ENCODE assay signal across 1 cellular context in genomic region chr7:16958724-16959123, GRCh38.
TF ChIP-seq lines count a peak whose summit lies in the region.

No MANE protein-coding gene starts in this region.

TF ChIP-seq in HepG2, 621 proteins besides CTCF, POLR2A, EP300 and RAD21 (continued from another document):
- no peak for TF ChIP-seq ZNF710 (CRISPR knock-in tag; IDR thresholded peaks at IDR 0.05; ENCODE audit: borderline replicate concordance)
- no peak for TF ChIP-seq HIC2 (CRISPR knock-in tag; IDR thresholded peaks at IDR 0.05; ENCODE audit: low read depth)
- TF ChIP-seq, protein P1, sequence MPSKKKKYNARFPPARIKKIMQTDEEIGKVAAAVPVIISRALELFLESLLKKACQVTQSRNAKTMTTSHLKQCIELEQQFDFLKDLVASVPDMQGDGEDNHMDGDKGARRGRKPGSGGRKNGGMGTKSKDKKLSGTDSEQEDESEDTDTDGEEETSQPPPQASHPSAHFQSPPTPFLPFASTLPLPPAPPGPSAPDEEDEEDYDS (CRISPR knock-in tag; IDR thresholded peaks at IDR 0.05): no peak
- TF ChIP-seq TERF1 (CRISPR knock-in tag; IDR thresholded peaks at IDR 0.05): no peak
- TF ChIP-seq MIXL1 (CRISPR knock-in tag; IDR thresholded peaks at IDR 0.05): peak; percentile 53; the same call in 1 of the 2 replicates
- TF ChIP-seq, protein P2, sequence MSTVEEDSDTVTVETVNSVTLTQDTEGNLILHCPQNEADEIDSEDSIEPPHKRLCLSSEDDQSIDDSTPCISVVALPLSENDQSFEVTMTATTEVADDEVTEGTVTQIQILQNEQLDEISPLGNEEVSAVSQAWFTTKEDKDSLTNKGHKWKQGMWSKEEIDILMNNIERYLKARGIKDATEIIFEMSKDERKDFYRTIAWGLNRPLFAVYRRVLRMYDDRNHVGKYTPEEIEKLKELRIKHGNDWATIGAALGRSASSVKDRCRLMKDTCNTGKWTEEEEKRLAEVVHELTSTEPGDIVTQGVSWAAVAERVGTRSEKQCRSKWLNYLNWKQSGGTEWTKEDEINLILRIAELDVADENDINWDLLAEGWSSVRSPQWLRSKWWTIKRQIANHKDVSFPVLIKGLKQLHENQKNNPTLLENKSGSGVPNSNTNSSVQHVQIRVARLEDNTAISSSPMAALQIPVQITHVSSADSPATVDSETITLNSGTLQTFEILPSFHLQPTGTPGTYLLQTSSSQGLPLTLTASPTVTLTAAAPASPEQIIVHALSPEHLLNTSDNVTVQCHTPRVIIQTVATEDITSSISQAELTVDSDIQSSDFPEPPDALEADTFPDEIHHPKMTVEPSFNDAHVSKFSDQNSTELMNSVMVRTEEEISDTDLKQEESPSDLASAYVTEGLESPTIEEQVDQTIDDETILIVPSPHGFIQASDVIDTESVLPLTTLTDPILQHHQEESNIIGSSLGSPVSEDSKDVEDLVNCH (CRISPR knock-in tag; IDR thresholded peaks at IDR 0.05): no peak
- TF ChIP-seq NR2F6 (IDR thresholded peaks at IDR 0.05): no peak
- peak; percentile 44; the same call in 1 of the 2 replicates for TF ChIP-seq NR2F6 (CRISPR knock-in tag; IDR thresholded peaks at IDR 0.05)
- TF ChIP-seq KLF16 (CRISPR knock-in tag; IDR thresholded peaks at IDR 0.05): 0 out of 4 replicates have a peak, but pooled peaks of 1 of the 2 experiments have one; percentile 51
- TF ChIP-seq JUNB (CRISPR knock-in tag; IDR thresholded peaks at IDR 0.05; ENCODE audit: borderline replicate concordance): no peak
- no peak for TF ChIP-seq ZNF776 (CRISPR knock-in tag; IDR thresholded peaks at IDR 0.05)
- no peak for TF ChIP-seq CENPT (CRISPR knock-in tag; IDR thresholded peaks at IDR 0.05; ENCODE audit: low read depth)
- TF ChIP-seq RCOR2 (CRISPR knock-in tag; IDR thresholded peaks at IDR 0.05): peak; percentile 57
- TF ChIP-seq ARNT2 (CRISPR knock-in tag; IDR thresholded peaks at IDR 0.05; ENCODE audit: low read depth): no peak
- TF ChIP-seq, protein P3, sequence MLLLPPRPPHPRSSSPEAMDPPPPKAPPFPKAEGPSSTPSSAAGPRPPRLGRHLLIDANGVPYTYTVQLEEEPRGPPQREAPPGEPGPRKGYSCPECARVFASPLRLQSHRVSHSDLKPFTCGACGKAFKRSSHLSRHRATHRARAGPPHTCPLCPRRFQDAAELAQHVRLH (CRISPR knock-in tag; IDR thresholded peaks at IDR 0.05; ENCODE audit: borderline replicate concordance, low read depth): no peak
- TF ChIP-seq KMT2A (CRISPR knock-in tag; IDR thresholded peaks at IDR 0.05): no peak
- TF ChIP-seq CHCHD3 (CRISPR knock-in tag; IDR thresholded peaks at IDR 0.05): no peak
- TF ChIP-seq SRF (IDR thresholded peaks at IDR 0.05; ENCODE audit: low read depth, low read length): no peak
- TF ChIP-seq SKIL (CRISPR knock-in tag; IDR thresholded peaks at IDR 0.05; ENCODE audit: borderline replicate concordance): no peak
- TF ChIP-seq ZNF30 (CRISPR knock-in tag; IDR thresholded peaks at IDR 0.05): no peak
- TF ChIP-seq, protein P4, sequence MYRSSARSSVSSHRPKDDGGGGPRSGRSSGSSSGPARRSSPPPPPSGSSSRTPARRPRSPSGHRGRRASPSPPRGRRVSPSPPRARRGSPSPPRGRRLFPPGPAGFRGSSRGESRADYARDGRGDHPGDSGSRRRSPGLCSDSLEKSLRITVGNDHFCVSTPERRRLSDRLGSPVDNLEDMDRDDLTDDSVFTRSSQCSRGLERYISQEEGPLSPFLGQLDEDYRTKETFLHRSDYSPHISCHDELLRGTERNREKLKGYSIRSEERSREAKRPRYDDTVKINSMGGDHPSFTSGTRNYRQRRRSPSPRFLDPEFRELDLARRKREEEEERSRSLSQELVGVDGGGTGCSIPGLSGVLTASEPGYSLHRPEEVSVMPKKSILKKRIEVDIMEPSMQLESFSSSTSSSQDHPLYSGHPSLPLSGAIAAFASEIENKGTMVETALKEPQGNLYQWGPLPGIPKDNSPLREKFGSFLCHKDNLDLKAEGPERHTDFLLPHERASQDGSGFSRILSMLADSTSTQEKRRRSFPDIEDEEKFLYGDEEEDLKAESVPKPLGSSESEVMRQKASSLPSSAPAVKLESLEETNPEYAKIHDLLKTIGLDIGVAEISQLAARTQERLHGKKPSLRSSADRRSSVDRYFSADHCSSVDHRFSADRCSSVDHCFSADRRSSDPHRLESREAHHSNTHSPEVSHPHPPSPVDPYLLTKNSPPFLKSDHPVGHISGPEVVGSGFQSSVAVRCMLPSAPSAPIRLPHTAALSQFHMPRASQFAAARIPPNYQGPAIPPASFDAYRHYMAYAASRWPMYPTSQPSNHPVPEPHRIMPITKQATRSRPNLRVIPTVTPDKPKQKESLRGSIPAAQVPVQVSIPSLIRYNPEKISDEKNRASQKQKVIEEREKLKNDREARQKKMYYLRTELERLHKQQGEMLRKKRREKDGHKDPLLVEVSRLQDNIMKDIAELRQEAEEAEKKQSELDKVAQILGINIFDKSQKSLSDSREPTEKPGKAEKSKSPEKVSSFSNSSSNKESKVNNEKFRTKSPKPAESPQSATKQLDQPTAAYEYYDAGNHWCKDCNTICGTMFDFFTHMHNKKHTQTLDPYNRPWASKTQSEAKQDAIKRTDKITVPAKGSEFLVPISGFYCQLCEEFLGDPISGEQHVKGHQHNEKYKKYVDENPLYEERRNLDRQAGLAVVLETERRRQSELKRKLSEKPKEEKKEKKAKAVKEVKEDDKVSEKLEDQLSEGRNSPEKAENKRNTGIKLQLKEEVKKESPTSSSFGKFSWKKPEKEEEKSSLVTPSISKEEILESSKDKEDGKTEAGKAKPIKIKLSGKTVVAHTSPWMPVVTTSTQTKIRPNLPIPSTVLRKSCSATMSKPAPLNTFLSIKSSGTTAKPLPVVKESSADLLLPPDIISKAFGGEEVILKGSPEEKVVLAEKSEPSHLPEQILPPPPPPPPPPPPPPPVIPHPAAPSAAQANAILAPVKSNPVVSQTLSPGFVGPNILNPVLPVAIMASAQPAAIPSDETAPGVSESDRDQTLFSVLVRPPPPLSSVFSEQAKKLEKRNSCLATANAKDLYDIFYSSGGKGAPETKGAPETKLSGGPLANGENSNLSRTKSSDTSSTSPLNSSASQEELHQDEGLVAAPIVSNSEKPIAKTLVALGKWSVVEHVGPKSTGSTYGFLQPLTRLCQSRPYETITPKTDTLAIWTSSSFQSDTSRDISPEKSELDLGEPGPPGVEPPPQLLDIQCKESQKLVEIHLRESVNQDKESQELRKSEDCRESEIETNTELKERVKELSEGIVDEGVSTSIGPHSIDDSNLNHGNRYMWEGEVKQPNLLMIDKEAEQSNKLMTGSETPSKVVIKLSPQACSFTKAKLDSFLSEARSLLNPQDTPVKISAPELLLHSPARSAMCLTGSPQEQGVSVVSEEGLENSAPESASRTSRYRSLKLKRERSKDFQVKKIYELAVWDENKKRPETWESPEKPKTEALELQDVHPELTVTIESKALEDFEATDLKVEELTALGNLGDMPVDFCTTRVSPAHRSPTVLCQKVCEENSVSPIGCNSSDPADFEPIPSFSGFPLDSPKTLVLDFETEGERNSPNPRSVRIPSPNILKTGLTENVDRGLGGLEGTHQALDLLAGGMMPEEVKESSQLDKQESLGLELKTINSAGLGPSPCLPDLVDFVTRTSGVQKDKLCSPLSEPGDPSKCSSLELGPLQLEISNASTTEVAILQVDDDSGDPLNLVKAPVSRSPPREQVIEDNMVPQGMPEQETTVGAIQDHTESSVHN (CRISPR knock-in tag; IDR thresholded peaks at IDR 0.05): no peak
- no peak for TF ChIP-seq CREB1 (IDR thresholded peaks at IDR 0.05)
- peak; percentile 63 for TF ChIP-seq CREB1 (CRISPR knock-in tag; IDR thresholded peaks at IDR 0.05)
- TF ChIP-seq ZNF263 (CRISPR knock-in tag; IDR thresholded peaks at IDR 0.05): no peak
- TF ChIP-seq ARID3A (IDR thresholded peaks at IDR 0.05; ENCODE audit: low read depth, low read length): peak; percentile 61; the same call in 1 of the 2 replicates
- no peak for TF ChIP-seq ZNF234 (CRISPR knock-in tag; conservative IDR thresholded peaks at IDR 0.05)
- TF ChIP-seq ZNF496 (CRISPR knock-in tag; IDR thresholded peaks at IDR 0.05; ENCODE audit: insufficient replicate concordance): no peak
- no peak for TF ChIP-seq PAWR (CRISPR knock-in tag; IDR thresholded peaks at IDR 0.05; ENCODE audit: borderline replicate concordance)
- TF ChIP-seq HDAC2 (CRISPR knock-in tag; IDR thresholded peaks at IDR 0.05): peak; percentile 75
- no peak for TF ChIP-seq ZBTB7A (CRISPR knock-in tag; IDR thresholded peaks at IDR 0.05)
- TF ChIP-seq ZNF333 (CRISPR knock-in tag; IDR thresholded peaks at IDR 0.05; ENCODE audit: borderline replicate concordance): no peak
